Comparison of ENCODE assay signal across 8 cellular contexts in the genomic region with DNA sequence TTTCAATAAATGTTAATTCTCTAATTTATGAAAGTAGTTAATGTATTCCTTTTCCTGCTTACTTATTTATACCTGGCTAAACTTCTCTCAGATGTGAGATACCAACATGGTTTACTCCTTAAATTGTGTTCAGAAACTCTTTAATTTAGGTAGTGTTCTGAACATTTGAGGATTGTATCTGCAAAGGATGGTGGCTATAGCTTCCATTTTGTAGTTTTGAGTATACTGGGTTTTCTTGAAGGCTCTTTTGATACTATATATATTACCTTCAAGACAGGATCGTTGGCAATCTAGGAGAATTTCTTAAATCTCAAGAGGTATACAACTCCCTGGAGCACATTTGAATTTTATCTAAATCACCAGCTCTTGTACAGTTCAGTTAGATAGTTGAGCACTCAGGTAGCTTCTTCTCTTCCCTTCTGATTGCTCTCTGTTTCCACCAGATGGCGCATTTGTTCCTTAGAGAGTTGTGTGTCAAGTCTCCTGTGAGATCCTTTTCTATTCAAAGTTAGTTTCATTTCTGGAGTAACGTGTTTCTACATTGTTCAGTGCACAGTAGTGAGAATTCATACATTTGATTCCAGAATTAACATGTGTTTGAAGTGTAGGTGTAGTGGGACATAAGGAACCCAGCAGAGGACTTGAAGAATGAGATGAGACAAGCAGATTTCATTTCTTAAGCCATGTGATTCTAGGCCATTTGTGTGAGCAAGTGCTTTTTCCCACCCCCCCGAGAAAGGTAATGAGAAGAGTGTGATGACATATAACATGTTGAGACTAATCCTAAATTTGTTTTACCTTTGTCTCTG.
DNase-seq lines count a peak whose midpoint lies in the region; ATAC-seq and TF ChIP-seq lines count a peak whose summit lies in the region.
"Not testable (repeated sequence)": the region's sequence is repeated elsewhere in the genome, so short reads cannot be mapped to it uniquely, and the experiment has no call there.

No MANE protein-coding gene starts in this region.

- H2AFZ ChIP-seq in SU-DHL-6 (ENCODE audit: low read depth, low read length, severe bottlenecking), result not testable (repeated sequence)

- ATAC-seq in GM18870 (IDR thresholded peaks at IDR 0.05; ENCODE audit: unreplicated experiment), result peak; percentile 77
- peak; percentile 74 for ATAC-seq in HG03095 (IDR thresholded peaks at IDR 0.05; ENCODE audit: unreplicated experiment)

- intact Hi-C loops in head of caudate nucleus (cut with DNase I), result not testable (repeated sequence)

- H3K4me3 ChIP-seq in SU-DHL-6 (ENCODE audit: insufficient read depth, low read length, poor library complexity, severe bottlenecking); adipocyte (ENCODE audit: low read length): not testable (repeated sequence)

- not testable (repeated sequence) for H3K4me1 ChIP-seq in adipocyte (ENCODE audit: control insufficient read depth, insufficient read depth, low read length)

- not testable (repeated sequence) for H3K36me3 Mint-ChIP-seq in progenitor cell of endocrine pancreas (ENCODE audit: insufficient read depth)

- TF ChIP-seq CTCF in SU-DHL-6 (IDR thresholded peaks at IDR 0.05; ENCODE audit: insufficient read depth, low read length, poor library complexity, severe bottlenecking) (peak; percentile 19), progenitor cell of endocrine pancreas (IDR thresholded peaks at IDR 0.05; ENCODE audit: unreplicated experiment) (peak; percentile 58)

- not testable (repeated sequence) for H3K79me2 ChIP-seq in SU-DHL-6 (ENCODE audit: insufficient read depth, low read length)

- not testable (repeated sequence) for H4K20me1 ChIP-seq in SU-DHL-6 (ENCODE audit: low read depth, low read length)

- not testable (repeated sequence) for H3K36me3 ChIP-seq in SU-DHL-6 (ENCODE audit: low read length)
- peaks cover 13% of the 10 kb centered on the region for H3K36me3 ChIP-seq in adipocyte (ENCODE audit: control insufficient read depth, insufficient read depth, low read length, severe bottlenecking)

- H3K27me3 ChIP-seq in SU-DHL-6 (ENCODE audit: low read length); adipocyte (replicated peaks; ENCODE audit: control insufficient read depth, insufficient read depth, low read length): not testable (repeated sequence)

- H3K27ac Mint-ChIP-seq in progenitor cell of endocrine pancreas, result peak overlapping the region; percentile 73

- H3K9me3 ChIP-seq in SU-DHL-6 (ENCODE audit: insufficient read depth, low read length); adipocyte (ENCODE audit: control insufficient read depth, low read length): not testable (repeated sequence)

- H3K27ac ChIP-seq in SU-DHL-6 (ENCODE audit: low read depth, low read length), result not testable (repeated sequence)

- H3F3A ChIP-seq in SU-DHL-6 (ENCODE audit: insufficient read depth), result not testable (repeated sequence)

- H3K9ac ChIP-seq in SU-DHL-6 (ENCODE audit: low read length); adipocyte (ENCODE audit: low read length): not testable (repeated sequence)

- not testable (repeated sequence) for H3K4me3 Mint-ChIP-seq in progenitor cell of endocrine pancreas (ENCODE audit: low read depth)

- not testable (repeated sequence) for H3K9me2 ChIP-seq in SU-DHL-6 (replicated peaks; ENCODE audit: insufficient read depth, low read length)

- H3K4me1 Mint-ChIP-seq in progenitor cell of endocrine pancreas (ENCODE audit: low read depth), result not testable (repeated sequence)

- H3K4me2 ChIP-seq in SU-DHL-6 (ENCODE audit: low read depth, low read length, poor library complexity, severe bottlenecking), result not testable (repeated sequence)

- DNase-seq in AML-193 (lab: John Stamatoyannopoulos, UW) (peak; percentile 56 to 61), NCI-H2029 treated with DMSO at 0.1 percent for 48 hours (lab: John Stamatoyannopoulos, UW) (peak; percentile 15), adipocyte (ENCODE audit: low read depth) (peak; percentile 75), head of caudate nucleus (peak in 23 of 42 donors; percentile 16 to 68 (median 39))
- DNase-seq in progenitor cell of endocrine pancreas (ENCODE audit: low spot score, unreplicated experiment), result not testable (repeated sequence)

- not testable (repeated sequence) for H3K9me3 Mint-ChIP-seq in progenitor cell of endocrine pancreas (ENCODE audit: low read depth)

- H3K27me3 Mint-ChIP-seq in progenitor cell of endocrine pancreas, result not testable (repeated sequence)
